15 cellular contexts compared by ENCODE assay signal in the genomic region with DNA sequence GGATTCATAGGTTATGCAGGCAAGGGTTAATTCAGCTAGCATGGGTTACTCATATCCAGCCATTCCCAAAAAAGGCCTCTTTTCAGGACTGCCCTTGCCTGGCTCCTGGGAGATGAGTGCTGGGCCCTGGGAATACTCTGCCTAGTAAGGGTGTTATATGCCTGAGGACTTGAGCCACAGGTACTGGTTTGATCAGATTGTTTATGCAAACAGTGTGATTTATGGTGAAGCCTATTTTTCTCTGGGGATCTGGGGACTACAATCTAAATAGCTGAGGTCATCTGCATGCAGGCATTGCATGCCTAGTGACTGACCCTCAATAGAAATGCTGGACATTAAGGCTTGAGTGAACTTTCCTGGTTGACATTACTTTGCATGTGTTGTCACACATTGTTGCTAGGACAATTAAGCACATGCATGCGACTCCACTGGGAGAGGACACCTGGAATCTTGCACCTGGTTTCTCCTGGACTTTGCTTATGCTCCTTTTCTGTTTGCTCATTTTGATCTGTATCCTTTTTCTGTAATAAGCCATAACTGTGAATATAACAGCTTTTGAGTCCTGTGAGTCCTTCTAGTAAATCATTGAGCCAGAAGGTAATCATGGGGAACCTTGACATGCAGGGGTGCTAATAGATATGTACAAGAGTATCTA.
DNase-seq lines count a peak whose midpoint lies in the region; ATAC-seq and TF ChIP-seq lines count a peak whose summit lies in the region.
"Had no signal": no experiment of that assay in that cellular context is flagged by ENCODE, and none has a peak within 500 bp of the region (broad histone marks: within the 10 kb centered on the region; RNA-seq: fewer than 3 reads in every experiment).

No MANE protein-coding gene starts in this region.

- CTCF ChIA-PET in HEK293 (lab: Yijun Ruan, JAX), result interaction anchor here (0.6 to 1.4 kb wide), 4 partner anchors 10 to 977 kb away, joined by 3 to 4 read pairs (median 3); no protein-coding TSS in a partner anchor
- CTCF ChIA-PET in activated CD4-positive, alpha-beta memory T cell treated with anti-CD3 and anti-CD28 coated beads for 36 hours (lab: Charles Lee), result interaction anchor here (1.0 kb wide), 1 partner anchor 56 kb away, joined by 4 read pairs; no protein-coding TSS in a partner anchor

- no peak overlapping the region for H3K9ac ChIP-seq in endodermal cell (ENCODE audit: extremely low read depth, low read length, poor library complexity, severe bottlenecking)
- H3K9ac ChIP-seq: KMS-11 had no signal

- DNase-seq in COLO668 (lab: John Stamatoyannopoulos, UW; ENCODE audit: unreplicated experiment) (peak; percentile 62), endodermal cell (peak; percentile 44), mucosa of descending colon (no peak), CD1c-positive myeloid dendritic cell (ENCODE audit: extremely low spot score) (no peak), epidermal melanocyte (ENCODE audit: insufficient read length, low spot score) (no peak)
- DNase-seq in activated CD4-positive, alpha-beta memory T cell treated with anti-CD3 and anti-CD28 coated beads for 36 hours, result no peak
- DNase-seq: CD4-positive, CD25-positive, alpha-beta regulatory T cell; MM.1S; NCI-H2081 treated with DMSO at 0.1 percent for 48 hours; NCI-H524 treated with DMSO at 0.1 percent for 48 hours; PC-3 had no signal

- H3K27ac Mint-ChIP-seq in endodermal cell, result no peak overlapping the region
- no peak overlapping the region for H3K27ac Mint-ChIP-seq in activated CD4-positive, alpha-beta memory T cell treated with anti-CD3 and anti-CD28 coated beads for 36 hours
- H3K27ac Mint-ChIP-seq: CD4-positive, CD25-positive, alpha-beta regulatory T cell had no signal

- POLR2A ChIA-PET in HEK293 (lab: Yijun Ruan, JAX), result no interaction called here
- POLR2A ChIA-PET in activated CD4-positive, alpha-beta memory T cell treated with anti-CD3 and anti-CD28 coated beads for 36 hours (lab: Charles Lee), result no interaction called here

- H3K4me3 Mint-ChIP-seq in endodermal cell, result no peak overlapping the region
- H3K4me3 Mint-ChIP-seq in activated CD4-positive, alpha-beta memory T cell treated with anti-CD3 and anti-CD28 coated beads for 36 hours, result no peak overlapping the region
- H3K4me3 Mint-ChIP-seq: CD4-positive, CD25-positive, alpha-beta regulatory T cell had no signal

- H3K36me3 ChIP-seq in HEK293 (ENCODE audit: control insufficient read depth in 2 of 2, insufficient read depth in 1 of 2, low read length in 2 of 2) (no peaks in the 10 kb centered on the region), endodermal cell (ENCODE audit: control insufficient read depth, insufficient read depth, low read length) (no peaks in the 10 kb centered on the region), mucosa of descending colon (ENCODE audit: low read depth) (no peaks in the 10 kb centered on the region)

- H3K27ac ChIP-seq in HEK293 (ENCODE audit: extremely low read depth, low read depth, low read length) (no peak overlapping the region), endodermal cell (ENCODE audit: low read depth, low read length) (no peak overlapping the region)
- H3K27ac ChIP-seq: A549, KMS-11 had no signal

- no peaks in the 10 kb centered on the region for H3K9me3 Mint-ChIP-seq in endodermal cell
- H3K9me3 Mint-ChIP-seq in activated CD4-positive, alpha-beta memory T cell treated with anti-CD3 and anti-CD28 coated beads for 36 hours, result no peaks in the 10 kb centered on the region
- H3K9me3 Mint-ChIP-seq: CD4-positive, CD25-positive, alpha-beta regulatory T cell had no signal

- TF ChIP-seq CTCF in HEK293 (tag by site-specific recombination; IDR thresholded peaks at IDR 0.05) (no peak), endodermal cell (conservative IDR thresholded peaks at IDR 0.05) (no peak), mucosa of descending colon (IDR thresholded peaks at IDR 0.05) (no peak)

- 85 to 100% methylated on average over 1 of the region's 1 CpG for WGBS in endodermal cell (ENCODE audit: insufficient coverage in 1 of 2, insufficient read length in 1 of 2), 2 experiments

- intact Hi-C loops in mucosa of descending colon (cut with DNase I, micrococcal nuclease), result no loop called here
- intact Hi-C loops in activated CD4-positive, alpha-beta memory T cell treated with anti-CD3 and anti-CD28 coated beads for 36 hours (cut with micrococcal nuclease), result no loop called here

- H3K4me1 Mint-ChIP-seq in endodermal cell, result peaks cover 9% of the 10 kb centered on the region
- peaks cover 6% of the 10 kb centered on the region for H3K4me1 Mint-ChIP-seq in activated CD4-positive, alpha-beta memory T cell treated with anti-CD3 and anti-CD28 coated beads for 36 hours (ENCODE audit: low read depth)

- no peaks in the 10 kb centered on the region for H3K36me3 Mint-ChIP-seq in endodermal cell (ENCODE audit: low read depth)
- H3K36me3 Mint-ChIP-seq in activated CD4-positive, alpha-beta memory T cell treated with anti-CD3 and anti-CD28 coated beads for 36 hours, result peaks cover 1% of the 10 kb centered on the region

- H3K4me1 ChIP-seq in HEK293 (ENCODE audit: control insufficient read depth, insufficient read depth, low read length) (peaks cover 13% of the 10 kb centered on the region), endodermal cell (ENCODE audit: control insufficient read depth, insufficient read depth, low read length) (no peaks in the 10 kb centered on the region), mucosa of descending colon (ENCODE audit: low read depth) (no peaks in the 10 kb centered on the region)

- H3K9me3 ChIP-seq in HEK293 (ENCODE audit: control insufficient read depth, insufficient read depth, low read depth, low read length) (no peaks in the 10 kb centered on the region), endodermal cell (ENCODE audit: control insufficient read depth, low read length) (no peaks in the 10 kb centered on the region), mucosa of descending colon (no peaks in the 10 kb centered on the region)
- H3K9me3 ChIP-seq: A549 had no signal

- H3K4me3 ChIP-seq in HEK293 (ENCODE audit: low read depth, low read length), result no peak overlapping the region
- H3K4me3 ChIP-seq in endodermal cell (ENCODE audit: low read length), result no peak overlapping the region
- no peak overlapping the region for H3K4me3 ChIP-seq in mucosa of descending colon
- H3K4me3 ChIP-seq: A549 had no signal

- peak; percentile 55 for ATAC-seq in mucosa of descending colon
- no peak for ATAC-seq in GM18498 (IDR thresholded peaks at IDR 0.05; ENCODE audit: unreplicated experiment)
- ATAC-seq: A549, PC-3 had no signal

- H3K27me3 Mint-ChIP-seq in endodermal cell (ENCODE audit: insufficient read depth), result no peaks in the 10 kb centered on the region
- no peaks in the 10 kb centered on the region for H3K27me3 Mint-ChIP-seq in activated CD4-positive, alpha-beta memory T cell treated with anti-CD3 and anti-CD28 coated beads for 36 hours
- H3K27me3 Mint-ChIP-seq: CD4-positive, CD25-positive, alpha-beta regulatory T cell had no signal

- H3K27me3 ChIP-seq in endodermal cell (ENCODE audit: control insufficient read depth, insufficient read depth, low read length, poor library complexity, severe bottlenecking), result no peaks in the 10 kb centered on the region

TF ChIP-seq in HEK293, 187 proteins besides CTCF, POLR2A, EP300 and RAD21:
- TF ChIP-seq GFI1B (tag by site-specific recombination; IDR thresholded peaks at IDR 0.05) (0 out of 2 replicates have a peak, but pooled peaks have one; percentile 6), ZNF324 (tag by site-specific recombination; IDR thresholded peaks at IDR 0.05) (no peak)

Comparison
In these comparisons a context has a peak if more than half of its experiments do, and no peak if none do; other contexts are left out.
1. DNase-seq: peak in COLO668 (single experiment) and endodermal cell (single experiment); none in mucosa of descending colon (0 of 3), activated CD4-positive, alpha-beta memory T cell treated with anti-CD3 and anti-CD28 coated beads for 36 hours (single experiment), CD1c-positive myeloid dendritic cell (single experiment) and epidermal melanocyte (single experiment).